Comparison of ENCODE assay signal across 14 cellular contexts in genomic region chr22:36462475-36462790, GRCh38. TPM values are rescaled to one million over a fixed set of nuclear protein-coding genes. Genes with fewer than 3 reads are reported as not detected.
A peak's percentile ranks its signal among the peaks of the same experiment; 100 is the strongest.
DNase-seq lines count a peak whose midpoint lies in the region; ATAC-seq and TF ChIP-seq lines count a peak whose summit lies in the region.
"Had no signal": no experiment of that assay in that cellular context is flagged by ENCODE, and none has a peak within 500 bp of the region (broad histone marks: within the 10 kb centered on the region; RNA-seq: fewer than 3 reads in every experiment).

No MANE protein-coding gene starts in this region.

- H3K9ac ChIP-seq in neuronal stem cell (ENCODE audit: low read depth, low read length, poor library complexity), result no peak overlapping the region

- intact Hi-C loops in left colon (cut with DNase I, micrococcal nuclease), result loop anchor here in 1 of 2 donors (10.0 kb wide), 1 partner anchor 78 kb away; the partner anchor contains the start of gene MYH9

- TF ChIP-seq POLR2A in suprapubic skin (IDR thresholded peaks at IDR 0.05), result no peak

- no peak for ATAC-seq in left colon
- ATAC-seq: T-helper 17 cell had no signal

- H2AFZ ChIP-seq in neuronal stem cell (ENCODE audit: low read length), result peak overlapping the region; percentile 47

- no peak overlapping the region for H4K8ac ChIP-seq in neuronal stem cell (ENCODE audit: low read depth, low read length)

- no peaks in the 10 kb centered on the region for H3K79me1 ChIP-seq in neuronal stem cell (ENCODE audit: low read depth, low read length)

- no peak for TF ChIP-seq EP300 in suprapubic skin (IDR thresholded peaks at IDR 0.05)

- DNase-seq in RWPE1 (ENCODE audit: low spot score), result no peak
- no peak for DNase-seq in epithelial cell of prostate (ENCODE audit: low read depth, low spot score)
- no peak for DNase-seq in neuronal stem cell (ENCODE audit: low spot score)
- no peak for DNase-seq in type B pancreatic cell (ENCODE audit: extremely low spot score, unreplicated experiment)
- no peak for DNase-seq in central memory CD4-positive, alpha-beta T cell
- no peak for DNase-seq in suprapubic skin (ENCODE audit: low spot score in 2 of 2)
- no peak for DNase-seq in left colon
- DNase-seq: activated naive CD4-positive, alpha-beta T cell treated with anti-CD3 and anti-CD28 coated beads for 36 hours; COR-L47; KBM-7; NCI-H2081 treated with DMSO at 0.1 percent for 48 hours; T-helper 17 cell had no signal

- no peak overlapping the region for H3K18ac ChIP-seq in neuronal stem cell (ENCODE audit: low read length)

- no peak overlapping the region for H2BK5ac ChIP-seq in neuronal stem cell (ENCODE audit: low read length)

- H2BK15ac ChIP-seq in neuronal stem cell (ENCODE audit: low read length), result peak overlapping the region; percentile 34

- peaks cover 7 to 10% of the 10 kb centered on the region in 2 donors for H3K4me1 ChIP-seq in neuronal stem cell (ENCODE audit: control insufficient read depth in 2 of 2, insufficient read depth in 1 of 2, low read depth in 1 of 2, low read length in 2 of 2)
- H3K4me1 ChIP-seq in suprapubic skin, result peaks cover 39% of the 10 kb centered on the region

- H2AK5ac ChIP-seq in neuronal stem cell (ENCODE audit: low read depth, low read length), result no peak overlapping the region

- no peaks in the 10 kb centered on the region for H3K27me3 ChIP-seq in neuronal stem cell (ENCODE audit: control insufficient read depth in 3 of 3, insufficient read depth in 3 of 3, low read depth in 1 of 3, low read length in 3 of 3)
- H3K27me3 ChIP-seq in suprapubic skin, result no peaks in the 10 kb centered on the region

- no peak overlapping the region for H3K4me2 ChIP-seq in neuronal stem cell (ENCODE audit: insufficient read depth, low read length, poor library complexity, severe bottlenecking)

- no peak overlapping the region for H3K23ac ChIP-seq in neuronal stem cell (ENCODE audit: low read depth, low read length, poor library complexity)

- CTCF ChIA-PET in RWPE1 (lab: Yijun Ruan, JAX), result no interaction called here

- no peaks in the 10 kb centered on the region for H3K36me3 Mint-ChIP-seq in type B pancreatic cell

- H3K36me3 ChIP-seq in neuronal stem cell (replicated peaks in 1 of 2; ENCODE audit: control insufficient read depth in 2 of 2, insufficient read depth in 2 of 2, low read length in 2 of 2) (peaks cover 3 to 11% of the 10 kb centered on the region in 2 donors), suprapubic skin (peaks cover 6% of the 10 kb centered on the region)

- POLR2A ChIA-PET in RWPE1 (lab: Yijun Ruan, JAX; ENCODE audit: low non-redundant PET), result no interaction called here

- H3K27ac Mint-ChIP-seq in type B pancreatic cell, result peak overlapping the region; percentile 97
- H3K27ac Mint-ChIP-seq: activated naive CD4-positive, alpha-beta T cell treated with anti-CD3 and anti-CD28 coated beads for 36 hours; dendritic cell treated with granulocyte-macrophage colony-stimulating factor and Interleukin-4, amounts not matched to agents 40 ng/mL and 50 ng/mL, for 4 days; memory B cell; T-helper 17 cell had no signal

- no peaks in the 10 kb centered on the region for H3K9me3 Mint-ChIP-seq in type B pancreatic cell
- H3K9me3 Mint-ChIP-seq: activated naive CD4-positive, alpha-beta T cell treated with anti-CD3 and anti-CD28 coated beads for 36 hours; dendritic cell treated with granulocyte-macrophage colony-stimulating factor and Interleukin-4, amounts not matched to agents 40 ng/mL and 50 ng/mL, for 4 days; memory B cell had no signal

- no peak for TF ChIP-seq CTCF in RWPE1 (conservative IDR thresholded peaks at IDR 0.05; ENCODE audit: low read depth)
- no peak for TF ChIP-seq CTCF in type B pancreatic cell (conservative IDR thresholded peaks at IDR 0.05)
- TF ChIP-seq CTCF in suprapubic skin (IDR thresholded peaks at IDR 0.05), result no peak

- H3K4me3 ChIP-seq in neuronal stem cell (ENCODE audit: low read length in 2 of 2) (no peak overlapping the region), suprapubic skin (no peak overlapping the region)

- H3K27ac ChIP-seq in RWPE1 (peak overlapping the region; percentile 56), epithelial cell of prostate (peak overlapping the region; percentile 40), neuronal stem cell (replicated peaks; ENCODE audit: low read length) (no peak overlapping the region), suprapubic skin (no peak overlapping the region)

- no CpG with 5 or more reads among the region's 4 CpGs for whole genome bisulfite sequencing in neuronal stem cell (ENCODE audit: extremely low coverage in 2 of 2, insufficient read length in 2 of 2, insufficient replicate concordance in 1 of 2), 2 donors
- WGBS in suprapubic skin, result 59% methylated on average over 4 of the region's 4 CpGs

- no peaks in the 10 kb centered on the region for H3K27me3 Mint-ChIP-seq in type B pancreatic cell
- H3K27me3 Mint-ChIP-seq: memory B cell, T-helper 17 cell had no signal

- H3K14ac ChIP-seq in neuronal stem cell (ENCODE audit: low read length), result no peak overlapping the region

- H3K4ac ChIP-seq in neuronal stem cell (ENCODE audit: low read length), result no peak overlapping the region

- no peak overlapping the region for H2BK12ac ChIP-seq in neuronal stem cell (ENCODE audit: low read length)

- no peak overlapping the region for H4K91ac ChIP-seq in neuronal stem cell (ENCODE audit: low read depth, low read length, poor library complexity)

- H3K4me3 Mint-ChIP-seq in type B pancreatic cell, result no peak overlapping the region
- H3K4me3 Mint-ChIP-seq: activated naive CD4-positive, alpha-beta T cell treated with anti-CD3 and anti-CD28 coated beads for 36 hours; dendritic cell treated with granulocyte-macrophage colony-stimulating factor and Interleukin-4, amounts not matched to agents 40 ng/mL and 50 ng/mL, for 4 days; memory B cell; T-helper 17 cell had no signal

- peaks cover 11% of the 10 kb centered on the region for H3K4me1 Mint-ChIP-seq in type B pancreatic cell (ENCODE audit: unreplicated experiment)

- H3K9me3 ChIP-seq in neuronal stem cell (replicated peaks in 1 of 2; ENCODE audit: control insufficient read depth in 2 of 2, insufficient read depth in 1 of 2, low read depth in 1 of 2, low read length in 2 of 2), result no peaks in the 10 kb centered on the region
- H3K9me3 ChIP-seq in suprapubic skin, result no peaks in the 10 kb centered on the region

- no peak overlapping the region for H2BK120ac ChIP-seq in neuronal stem cell (ENCODE audit: low read depth, low read length)

RNA-seq across cellular contexts. Expression of gene TXN2, which starts 19.0 kb away (rescaled TPM):
- 68.5 TPM for polyA plus RNA-seq in neuronal stem cell (2013, experiment 1 of 2)
- polyA plus RNA-seq in neuronal stem cell (2013, experiment 2 of 2), result 67.9 TPM
- total RNA-seq in type B pancreatic cell (ENCODE audit: low replicate concordance), result 73.4 and 77.2 TPM in 2 replicates
- 10 to 100 TPM; 50.7 to 73.5 (median 61.3) TPM for total RNA-seq in suprapubic skin
- 100 to 1,000 TPM in 1 of 2 donors, 10 to 100 TPM in 1; 96.5 to 101 TPM for total RNA-seq in left colon

RNA-seq across cellular contexts. Expression of gene FOXRED2, which starts 44.4 kb away (rescaled TPM):
- polyA plus RNA-seq in neuronal stem cell (2013, experiment 1 of 2), result 10.2 TPM
- 10.4 TPM for polyA plus RNA-seq in neuronal stem cell (2013, experiment 2 of 2)
- total RNA-seq in type B pancreatic cell (ENCODE audit: low replicate concordance) (20.6 and 38.8 TPM in 2 replicates), suprapubic skin (10 to 100 TPM; 11.4 to 20.9 (median 14.0) TPM), left colon (1 to 10 TPM; 5.3 to 5.4 TPM)

Comparison
In these comparisons a context has a peak if more than half of its experiments do, and no peak if none do; other contexts are left out.
1. H3K27ac ChIP-seq: peak in RWPE1 (single experiment) and epithelial cell of prostate (single experiment); none in neuronal stem cell (single experiment) and suprapubic skin (single experiment).